Comparison of ENCODE assay signal across 14 cellular contexts in genomic region chr3:157624801-157625200, GRCh38.
DNase-seq lines count a peak whose midpoint lies in the region; TF ChIP-seq lines count a peak whose summit lies in the region.
"Had no signal": no experiment of that assay in that cellular context is flagged by ENCODE, and none has a peak within 500 bp of the region (broad histone marks: within the 10 kb centered on the region; RNA-seq: fewer than 3 reads in every experiment).

No MANE protein-coding gene starts in this region.

- no peak overlapping the region for H3K27ac Mint-ChIP-seq in activated CD4-positive, alpha-beta T cell treated with anti-CD3 and anti-CD28 coated beads, Interleukin-2, amount 10 ng/mL, durations not matched to agents 24 days and 14 days
- no peak overlapping the region for H3K27ac Mint-ChIP-seq in activated T-helper 1 cell treated with anti-CD3 and anti-CD28 coated beads, Interleukin-12 subunit alpha, Interleukin-12 subunit beta, Interleukin-2, Interleukin-4 antibody, amounts not matched to agents 30 ng/mL and 10 ng/mL and 1 ng/mL, durations not matched to agents 14 hours and 24 hours and 36 hours
- H3K27ac Mint-ChIP-seq: CD4-positive, alpha-beta T cell; GM23338 had no signal

- H3K4me1 Mint-ChIP-seq in activated CD4-positive, alpha-beta T cell treated with anti-CD3 and anti-CD28 coated beads, Interleukin-2, amount 10 ng/mL, durations not matched to agents 24 days and 14 days = no peaks in the 10 kb centered on the region
- no peaks in the 10 kb centered on the region for H3K4me1 Mint-ChIP-seq in activated T-helper 1 cell treated with anti-CD3 and anti-CD28 coated beads, Interleukin-12 subunit alpha, Interleukin-12 subunit beta, Interleukin-2, Interleukin-4 antibody, amounts not matched to agents 30 ng/mL and 10 ng/mL and 1 ng/mL, durations not matched to agents 14 hours and 24 hours and 36 hours (ENCODE audit: low read depth)
- H3K4me1 Mint-ChIP-seq: GM23338 had no signal

- peaks cover 12% of the 10 kb centered on the region for H3K27me3 Mint-ChIP-seq in activated CD4-positive, alpha-beta T cell treated with anti-CD3 and anti-CD28 coated beads, Interleukin-2, amount 10 ng/mL, durations not matched to agents 24 days and 14 days
- peaks cover 15% of the 10 kb centered on the region for H3K27me3 Mint-ChIP-seq in activated T-helper 1 cell treated with anti-CD3 and anti-CD28 coated beads, Interleukin-12 subunit alpha, Interleukin-12 subunit beta, Interleukin-2, Interleukin-4 antibody, amounts not matched to agents 30 ng/mL and 10 ng/mL and 1 ng/mL, durations not matched to agents 14 hours and 24 hours and 36 hours (ENCODE audit: insufficient read depth)

- peak; percentile 29 for DNase-seq in activated CD4-positive, alpha-beta T cell treated with anti-CD3 and anti-CD28 coated beads, Interleukin-2, amount 10 ng/mL, durations not matched to agents 24 days and 14 days
- DNase-seq in activated CD4-positive, alpha-beta T cell treated with anti-CD3 and anti-CD28 coated beads for 4 hours = no peak
- DNase-seq in RKO (ENCODE audit: low spot score) (peak; percentile 42), fibroblast of mammary gland (ENCODE audit: low read depth) (peak; percentile 16), NCI-H2171 treated with DMSO at 0.1 percent for 48 hours (lab: John Stamatoyannopoulos, UW) (no peak), NCI-H510A (lab: John Stamatoyannopoulos, UW) (no peak)
- no peak for DNase-seq in activated T-helper 1 cell treated with anti-CD3 and anti-CD28 coated beads, Interleukin-12 subunit alpha, Interleukin-12 subunit beta, Interleukin-2, Interleukin-4 antibody, amounts not matched to agents 30 ng/mL and 10 ng/mL and 1 ng/mL, durations not matched to agents 14 hours and 24 hours and 36 hours (ENCODE audit: low spot score)
- DNase-seq: AML-193; Caco-2; CD4-positive, alpha-beta T cell; GF-D8; IMR-90 had no signal

- TF ChIP-seq CTCF in fibroblast of mammary gland (conservative IDR thresholded peaks at IDR 0.05; ENCODE audit: control insufficient read depth, insufficient read depth, low read depth, low read length) = no peak

- H3K36me3 Mint-ChIP-seq in activated CD4-positive, alpha-beta T cell treated with anti-CD3 and anti-CD28 coated beads, Interleukin-2, amount 10 ng/mL, durations not matched to agents 24 days and 14 days (ENCODE audit: low read depth) = no peaks in the 10 kb centered on the region
- H3K36me3 Mint-ChIP-seq in activated T-helper 1 cell treated with anti-CD3 and anti-CD28 coated beads, Interleukin-12 subunit alpha, Interleukin-12 subunit beta, Interleukin-2, Interleukin-4 antibody, amounts not matched to agents 30 ng/mL and 10 ng/mL and 1 ng/mL, durations not matched to agents 14 hours and 24 hours and 36 hours (ENCODE audit: low read depth) = no peaks in the 10 kb centered on the region

- no peak overlapping the region for H3K4me3 ChIP-seq in fibroblast of mammary gland (ENCODE audit: control insufficient read depth, low read depth, low read length)
- H3K4me3 ChIP-seq: A549, GM23338 had no signal

- H3K4me3 Mint-ChIP-seq in activated CD4-positive, alpha-beta T cell treated with anti-CD3 and anti-CD28 coated beads, Interleukin-2, amount 10 ng/mL, durations not matched to agents 24 days and 14 days = no peak overlapping the region
- no peak overlapping the region for H3K4me3 Mint-ChIP-seq in activated T-helper 1 cell treated with anti-CD3 and anti-CD28 coated beads, Interleukin-12 subunit alpha, Interleukin-12 subunit beta, Interleukin-2, Interleukin-4 antibody, amounts not matched to agents 30 ng/mL and 10 ng/mL and 1 ng/mL, durations not matched to agents 14 hours and 24 hours and 36 hours
- H3K4me3 Mint-ChIP-seq: CD4-positive, alpha-beta T cell; GM23338 had no signal

- intact Hi-C loops in activated CD4-positive, alpha-beta T cell treated with anti-CD3 and anti-CD28 coated beads, Interleukin-2, amount 10 ng/mL, durations not matched to agents 24 days and 14 days (cut with micrococcal nuclease) = no loop called here
- intact Hi-C loops in activated T-helper 1 cell treated with anti-CD3 and anti-CD28 coated beads, Interleukin-12 subunit alpha, Interleukin-12 subunit beta, Interleukin-2, Interleukin-4 antibody, amounts not matched to agents 30 ng/mL and 10 ng/mL and 1 ng/mL, durations not matched to agents 14 hours and 24 hours and 36 hours (cut with micrococcal nuclease) = no loop called here

- H3K9me3 Mint-ChIP-seq in activated CD4-positive, alpha-beta T cell treated with anti-CD3 and anti-CD28 coated beads, Interleukin-2, amount 10 ng/mL, durations not matched to agents 24 days and 14 days = no peaks in the 10 kb centered on the region
- H3K9me3 Mint-ChIP-seq in activated T-helper 1 cell treated with anti-CD3 and anti-CD28 coated beads, Interleukin-12 subunit alpha, Interleukin-12 subunit beta, Interleukin-2, Interleukin-4 antibody, amounts not matched to agents 30 ng/mL and 10 ng/mL and 1 ng/mL, durations not matched to agents 14 hours and 24 hours and 36 hours = no peaks in the 10 kb centered on the region
- H3K9me3 Mint-ChIP-seq: CD4-positive, alpha-beta T cell; GM23338 had no signal

Comparison
In these comparisons a context has a peak if more than half of its experiments do, and no peak if none do; other contexts are left out.
1. DNase-seq: peak in activated CD4-positive, alpha-beta T cell treated with anti-CD3 and anti-CD28 coated beads, Interleukin-2, amount 10 ng/mL, durations not matched to agents 24 days and 14 days (single experiment), RKO (single experiment) and fibroblast of mammary gland (single experiment); none in activated CD4-positive, alpha-beta T cell treated with anti-CD3 and anti-CD28 coated beads for 4 hours (0 of 2), activated T-helper 1 cell treated with anti-CD3 and anti-CD28 coated beads, Interleukin-12 subunit alpha, Interleukin-12 subunit beta, Interleukin-2, Interleukin-4 antibody, amounts not matched to agents 30 ng/mL and 10 ng/mL and 1 ng/mL, durations not matched to agents 14 hours and 24 hours and 36 hours (single experiment), NCI-H2171 treated with DMSO at 0.1 percent for 48 hours (single experiment) and NCI-H510A (single experiment).